8 cellular contexts compared by ENCODE assay signal in genomic region chr12:121712462-121713256, GRCh38. TPM values are rescaled to one million over a fixed set of nuclear protein-coding genes. Genes with fewer than 3 reads are reported as not detected.
DNase-seq lines count a peak whose midpoint lies in the region; ATAC-seq, FAIRE-seq and TF ChIP-seq lines count a peak whose summit lies in the region.

Gene TMEM120B (plus strand): TSS chr12:121712752. CDS start chr12:121712896, 144 bp downstream.

- peak; percentile 44 for FAIRE-seq in endothelial cell of umbilical vein (lab: Jason Lieb, UNC)

- H3K9ac ChIP-seq in BLaER1 (peak within 1 kb of the TSS; percentile 84), endothelial cell of umbilical vein (replicated peaks; ENCODE audit: extremely low read depth, insufficient read depth, low read length) (peak within 1 kb of the TSS; percentile 91)

- TF ChIP-seq CTCF in endothelial cell of umbilical vein (IDR thresholded peaks at IDR 0.05; ENCODE audit: extremely low read depth in 1 of 2, insufficient read depth in 1 of 2, low read depth in 1 of 2, low read length in 2 of 2), result peak in 1 of 2 donors; percentile 15

- peak within 1 kb of the TSS; percentile 97 for H2AFZ ChIP-seq in endothelial cell of umbilical vein (ENCODE audit: low read depth, low read length)

- no peaks in the 10 kb centered on the region for H3K9me3 ChIP-seq in BLaER1
- H3K9me3 ChIP-seq in endothelial cell of umbilical vein (replicated peaks; ENCODE audit: control insufficient read depth, insufficient read depth, low read length), result no peaks in the 10 kb centered on the region

- intact Hi-C loops in endothelial cell of umbilical vein (cut with micrococcal nuclease), result loop anchor here (1.0 to 2.0 kb wide), 2 partner anchors 26 to 37 kb away; no protein-coding TSS in a partner anchor

- H3K4me3 ChIP-seq in BLaER1 (peak within 1 kb of the TSS; percentile 99), endothelial cell of umbilical vein (replicated peaks in 1 of 3; ENCODE audit: insufficient read depth in 1 of 3, low read depth in 1 of 3, low read length in 3 of 3) (peak within 1 kb of the TSS; percentile 61 to 95 (median 91))

- H3K4me2 ChIP-seq in BLaER1, result peak within 1 kb of the TSS; percentile 100
- H3K4me2 ChIP-seq in endothelial cell of umbilical vein (ENCODE audit: insufficient read depth, low read length), result peak within 1 kb of the TSS; percentile 99

- H3K27me3 ChIP-seq in BLaER1 (no peaks in the 10 kb centered on the region), endothelial cell of umbilical vein (ENCODE audit: control insufficient read depth in 2 of 2, insufficient read depth in 2 of 2, low read length in 2 of 2) (no peaks in the 10 kb centered on the region)

- POLR2A ChIA-PET in endothelial cell of umbilical vein (lab: Charles Lee), result no interaction called here

- CTCF ChIA-PET in endothelial cell of umbilical vein (lab: Charles Lee), result interaction anchor here (0.9 to 4.2 kb wide), 16 partner anchors 8 to 160 kb away, joined by 3 to 47 read pairs (median 5); partner anchors contain the start of gene RHOF

- H3K36me3 ChIP-seq in BLaER1 (peaks cover 14% of the 10 kb centered on the region), endothelial cell of umbilical vein (ENCODE audit: control insufficient read depth in 2 of 2, extremely low read depth in 1 of 2, insufficient read depth in 2 of 2, low read length in 2 of 2) (no peaks in the 10 kb centered on the region)

- peaks cover 45% of the 10 kb centered on the region for H4K20me1 ChIP-seq in BLaER1
- H4K20me1 ChIP-seq in endothelial cell of umbilical vein (replicated peaks; ENCODE audit: control insufficient read depth, extremely low read depth, insufficient read depth, low read length), result no peaks in the 10 kb centered on the region

- dilution Hi-C loops in endothelial cell of umbilical vein (cut with MboI; ENCODE audit: extremely low pct_ligation_motif_present, low sequenced_read_pairs), result no loop called here

- DNase-seq in NCI-H774 (lab: John Stamatoyannopoulos, UW) (peak; percentile 80), endothelial cell of umbilical vein (ENCODE audit: low read depth, low spot score) (peak; percentile 76), middle frontal gyrus (ENCODE audit: extremely low spot score, low spot score) (peak; percentile 51)
- peak; percentile 38 for DNase-seq in activated CD8-positive, alpha-beta memory T cell treated with anti-CD3 and anti-CD28 coated beads, Interleukin-2, amount 50 U/mL, for 24 hours (ENCODE audit: extremely low read depth)
- DNase-seq in stimulated activated CD8-positive, alpha-beta memory T cell treated with anti-CD3 and anti-CD28 coated beads, Interleukin-4, amount 100 ng/mL, for 1 hour (ENCODE audit: low read depth in 2 of 2, low spot score in 1 of 2), result peak; percentile 63 to 72

- TF ChIP-seq POLR2A in endothelial cell of umbilical vein (IDR thresholded peaks at IDR 0.05; ENCODE audit: low read depth, low read length), result peak; percentile 94

- ATAC-seq in GM18909 (IDR thresholded peaks at IDR 0.05; ENCODE audit: poor library complexity, unreplicated experiment), result peak; percentile 82
- peak; percentile 81 for ATAC-seq in HG03139 (IDR thresholded peaks at IDR 0.05; ENCODE audit: unreplicated experiment)

- peaks cover 12% of the 10 kb centered on the region for H3K79me2 ChIP-seq in endothelial cell of umbilical vein (ENCODE audit: control insufficient read depth, insufficient read depth, low read length)

- H3K4me1 ChIP-seq in BLaER1 (peaks cover 40% of the 10 kb centered on the region), endothelial cell of umbilical vein (ENCODE audit: control insufficient read depth, extremely low read depth, insufficient read depth, low read length) (peaks cover 18% of the 10 kb centered on the region)

- no TSS peak for BruUV-seq in endothelial cell of umbilical vein (replicated peaks; lab: Mats Ljungman, UMichigan)

- H3K27ac ChIP-seq in BLaER1 (peak within 1 kb of the TSS; percentile 76), endothelial cell of umbilical vein (ENCODE audit: insufficient read depth, low read depth, low read length) (peak within 1 kb of the TSS; percentile 75)

- no peaks in the 10 kb centered on the region for H3K9me1 ChIP-seq in endothelial cell of umbilical vein (replicated peaks; ENCODE audit: control insufficient read depth, extremely low read depth, insufficient read depth, low read length)

TF ChIP-seq in endothelial cell of umbilical vein, 7 proteins besides CTCF, POLR2A, EP300 and RAD21:
- TF ChIP-seq MYC (IDR thresholded peaks at IDR 0.05; ENCODE audit: low read depth, low read length) (no peak), POLR2AphosphoS5 (IDR thresholded peaks at IDR 0.05; ENCODE audit: insufficient read depth, low read depth, low read length) (peak; percentile 75), JUN (IDR thresholded peaks at IDR 0.05; ENCODE audit: borderline replicate concordance, insufficient read depth, insufficient read length, low read depth) (no peak), EZH2 (IDR thresholded peaks at IDR 0.05; ENCODE audit: borderline replicate concordance, low read depth, low read length, severe bottlenecking) (no peak), GATA2 (IDR thresholded peaks at IDR 0.05; ENCODE audit: insufficient read depth, insufficient read length, low read depth, low read length) (no peak), MAX (IDR thresholded peaks at IDR 0.05; ENCODE audit: insufficient read depth, insufficient read length) (peak; percentile 2), FOS (IDR thresholded peaks at IDR 0.05; ENCODE audit: borderline replicate concordance, insufficient read depth, low read length) (no peak)

RNA-seq across cellular contexts. Expression of gene TMEM120B, which starts in this region (rescaled TPM):
- 12.8 and 15.9 TPM in 2 replicates for total RNA-seq in endothelial cell of umbilical vein
- 10.4 and 13.5 TPM in 2 replicates for polyA plus RNA-seq in endothelial cell of umbilical vein
- 7.9 and 8.4 TPM in 2 replicates for polyA plus RNA-seq in endothelial cell of umbilical vein (2011; cell fraction: cytosol; rRNA removed)
- polyA plus RNA-seq in endothelial cell of umbilical vein (2011; cell fraction: nucleus; rRNA removed), result 31.4 and 38.0 TPM in 2 replicates
- 7.2 and 9.6 TPM in 2 replicates for polyA plus RNA-seq in endothelial cell of umbilical vein (2012)
- polyA minus RNA-seq in endothelial cell of umbilical vein, result 18.8 and 21.0 TPM in 2 replicates
- 16.1 TPM for polyA minus RNA-seq in endothelial cell of umbilical vein (2011; cell fraction: cytosol; rRNA and poly(A)+ RNA removed)
- polyA minus RNA-seq in endothelial cell of umbilical vein (2011; cell fraction: nucleus; rRNA and poly(A)+ RNA removed), result 9.2 and 9.3 TPM in 2 replicates

Comparison
In these comparisons a context has a peak if more than half of its experiments do, and no peak if none do; other contexts are left out.
1. Peak in every context shown above with its lines: DNase-seq, ATAC-seq, H3K4me3 ChIP-seq and H3K27ac ChIP-seq.